10 cellular contexts compared by ENCODE assay signal in the genomic region with DNA sequence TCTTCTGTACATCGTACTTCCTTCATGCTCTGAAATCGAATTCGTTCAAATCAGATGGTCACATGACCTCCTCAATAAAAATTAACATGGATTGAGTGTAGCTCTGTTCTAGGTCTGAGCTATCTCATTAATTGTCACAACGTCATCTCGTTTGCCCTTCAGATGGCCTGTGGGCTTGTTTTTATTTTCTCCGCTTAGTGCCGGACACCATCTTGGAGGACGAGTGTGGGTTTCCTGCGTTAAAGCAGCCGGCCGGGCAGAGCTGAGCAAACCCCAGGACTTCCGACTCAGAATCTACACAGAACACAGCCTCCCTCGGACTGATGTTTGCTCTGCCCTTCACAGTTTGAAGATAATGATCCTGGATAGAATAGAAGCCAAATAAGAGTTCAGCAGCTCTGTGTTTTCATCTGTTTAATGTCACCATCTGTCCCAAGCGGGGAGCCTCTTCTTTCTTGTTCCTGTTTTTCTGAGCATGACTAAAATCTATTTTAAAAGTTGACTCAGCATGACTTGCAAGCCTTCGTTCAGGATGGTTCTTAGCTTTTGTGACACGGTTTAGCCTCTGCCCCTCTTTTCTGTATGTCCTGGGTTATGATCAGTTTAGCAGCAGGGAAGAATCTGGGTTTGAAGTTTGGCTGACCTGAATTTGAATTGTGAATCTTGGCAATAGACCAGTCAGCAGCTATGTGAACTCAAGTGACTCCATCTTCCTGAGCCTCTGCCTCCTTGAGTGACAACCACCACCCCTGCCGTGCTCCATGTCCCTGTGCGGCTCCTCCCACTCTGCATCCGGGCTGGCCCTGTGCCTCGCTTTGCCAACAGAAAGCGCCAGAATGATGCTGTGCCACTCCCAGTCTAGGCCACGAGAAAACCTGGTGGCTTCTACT. TPM values are rescaled to one million over a fixed set of nuclear protein-coding genes. Genes with fewer than 3 reads are reported as not detected.
A peak's percentile ranks its signal among the peaks of the same experiment; 100 is the strongest.
DNase-seq lines count a peak whose midpoint lies in the region; ATAC-seq and TF ChIP-seq lines count a peak whose summit lies in the region.
"Had no signal": no experiment of that assay in that cellular context is flagged by ENCODE, and none has a peak within 500 bp of the region (broad histone marks: within the 10 kb centered on the region; RNA-seq: fewer than 3 reads in every experiment).

No MANE protein-coding gene starts in this region.

- TF ChIP-seq POLR2A in stomach (IDR thresholded peaks at IDR 0.05), result no peak

- H3K27ac Mint-ChIP-seq in immature natural killer cell, result peak overlapping the region; percentile 76 to 92 (median 86)

- H3K27me3 ChIP-seq in stomach, result no peaks in the 10 kb centered on the region

- peak; percentile 58 for DNase-seq in GF-D8 (lab: John Stamatoyannopoulos, UW)
- DNase-seq in SKM-1 (lab: John Stamatoyannopoulos, UW; ENCODE audit: unreplicated experiment), result peak; percentile 21
- peak; percentile 12 to 32 (median 25) for DNase-seq in immature natural killer cell
- DNase-seq in stomach, result peak; percentile 79
- DNase-seq in NCI-H526 treated with DMSO at 0.1 percent for 48 hours (lab: John Stamatoyannopoulos, UW), result no peak
- DNase-seq in activated effector memory CD4-positive, alpha-beta T cell treated with anti-CD3 and anti-CD28 coated beads, Interleukin-2, amount 50 U/mL, for 16 hours, result no peak

- intact Hi-C loops in stomach (cut with DNase I; ENCODE audit: low total_unique reads), result no loop called here

- H3K36me3 ChIP-seq in stomach, result no peaks in the 10 kb centered on the region

- TF ChIP-seq EP300 in stomach (IDR thresholded peaks at IDR 0.05), result no peak

- H3K9me3 Mint-ChIP-seq in immature natural killer cell, result no peaks in the 10 kb centered on the region
- H3K9me3 Mint-ChIP-seq: neural crest cell had no signal

- no peaks in the 10 kb centered on the region for H3K36me3 Mint-ChIP-seq in immature natural killer cell

- ATAC-seq in HG03045 (IDR thresholded peaks at IDR 0.05; ENCODE audit: unreplicated experiment), result peak; percentile 54
- no peak for ATAC-seq in GM18517 (IDR thresholded peaks at IDR 0.05; ENCODE audit: unreplicated experiment)

- H3K4me3 Mint-ChIP-seq in immature natural killer cell, result peak overlapping the region; percentile 74 to 81 (median 74)
- H3K4me3 Mint-ChIP-seq: neural crest cell had no signal

- peaks cover 14 to 15% of the 10 kb centered on the region in 2 donors for H3K4me1 Mint-ChIP-seq in immature natural killer cell
- H3K4me1 Mint-ChIP-seq: neural crest cell had no signal

- H3K4me1 ChIP-seq in stomach, result peaks cover 23 to 51% (median 39%) of the 10 kb centered on the region in 4 donors

- peak overlapping the region; percentile 41 to 71 (median 63) for H3K27ac ChIP-seq in stomach

- H3K27me3 Mint-ChIP-seq in immature natural killer cell (ENCODE audit: low read depth in 3 of 3), result peaks cover 4 to 8% (median 4%) of the 10 kb centered on the region in 3 donors

- H3K4me3 ChIP-seq in stomach, result no peak overlapping the region

- TF ChIP-seq CTCF in stomach (IDR thresholded peaks at IDR 0.05), result no peak

- WGBS in stomach, 5 donors, result 37 to 49% (median 39%) methylated on average over 22 of the region's 22 CpGs

- no peaks in the 10 kb centered on the region for H3K9me3 ChIP-seq in stomach

RNA-seq across cellular contexts. Expression of a gene that starts 30.6 kb away (rescaled TPM):
- not detected for polyA plus RNA-seq in immature natural killer cell
- not detected for total RNA-seq in stomach
- polyA plus RNA-seq in stomach, result not detected
- total RNA-seq: H1, neural crest cell had no signal

RNA-seq across cellular contexts. Expression of a gene that starts 48.8 kb away (rescaled TPM):
- polyA plus RNA-seq in immature natural killer cell, result 10 to 100 TPM; 14.7 to 22.5 (median 19.1) TPM
- total RNA-seq in stomach, result 100 to 1,000 TPM in 1 of 5 donors, 10 to 100 TPM in 4; 56.7 to 302 (median 70.3) TPM
- polyA plus RNA-seq in stomach, result 10 to 100 TPM; 19.9 to 27.9 (median 26.3) TPM

Comparison
In these comparisons a context has a peak if more than half of its experiments do, and no peak if none do; other contexts are left out.
1. DNase-seq: peak in GF-D8 (single experiment), SKM-1 (single experiment), immature natural killer cell (3 of 3) and stomach (single experiment); none in NCI-H526 treated with DMSO at 0.1 percent for 48 hours (single experiment) and activated effector memory CD4-positive, alpha-beta T cell treated with anti-CD3 and anti-CD28 coated beads, Interleukin-2, amount 50 U/mL, for 16 hours (single experiment).